9 cellular contexts compared by ENCODE assay signal in genomic region chr15:48190932-48191573, GRCh38. TPM values are rescaled to one million over a fixed set of nuclear protein-coding genes. Genes with fewer than 3 reads are reported as not detected.
DNase-seq lines count a peak whose midpoint lies in the region; FAIRE-seq and TF ChIP-seq lines count a peak whose summit lies in the region.
"Had no signal": no experiment of that assay in that cellular context is flagged by ENCODE, and none has a peak within 500 bp of the region (broad histone marks: within the 10 kb centered on the region; RNA-seq: fewer than 3 reads in every experiment).

No MANE protein-coding gene starts in this region.

- no peak overlapping the region for H3K56ac ChIP-seq in H1 (replicated peaks; ENCODE audit: insufficient read length, low read depth, low read length)

- H3K23me2 ChIP-seq in H1 (ENCODE audit: low read depth, low read length) = peaks cover 11% of the 10 kb centered on the region

- H3K27me3 ChIP-seq in H1 (replicated peaks in 1 of 4; ENCODE audit: control insufficient read depth in 3 of 4, extremely low read depth in 1 of 4, insufficient read depth in 3 of 4, low read length in 3 of 4) (peaks cover 0 to 9% (median 0%) of the 10 kb centered on the region in 4 experiments; a peak in 2 of 7 replicates), mesenchymal stem cell (ENCODE audit: control insufficient read depth in 1 of 2, insufficient read depth in 1 of 2, low read length in 2 of 2) (peaks cover 8 to 17% of the 10 kb centered on the region in 2 experiments), stomach smooth muscle (ENCODE audit: control insufficient read depth in 1 of 2, insufficient read depth in 2 of 2, low read length in 2 of 2) (peaks cover 5 to 14% of the 10 kb centered on the region in 2 donors)

- H3K18ac ChIP-seq in H1 (ENCODE audit: extremely low read depth, low read length) (no peak overlapping the region), mesenchymal stem cell (ENCODE audit: low read depth in 1 of 2, low read length in 2 of 2) (no peak overlapping the region)

- no peak overlapping the region for H2BK20ac ChIP-seq in H1 (ENCODE audit: low read length)

- no peak overlapping the region for H4K8ac ChIP-seq in H1 (ENCODE audit: extremely low read depth, insufficient read depth, low read length)
- H4K8ac ChIP-seq in mesenchymal stem cell (ENCODE audit: low read length) = no peak overlapping the region

- 0 out of 3 replicates have a peak, but pooled peaks of 1 of the 2 experiments have one; percentile 17 for TF ChIP-seq EP300 in H1 (IDR thresholded peaks at IDR 0.05; ENCODE audit: borderline replicate concordance in 1 of 2, low read depth in 2 of 2, low read length in 2 of 2)

- H3K36me3 ChIP-seq in H1 (ENCODE audit: control insufficient read depth in 2 of 4, insufficient read depth in 4 of 4, low read length in 3 of 4) (no peaks in the 10 kb centered on the region), mesenchymal stem cell (ENCODE audit: control insufficient read depth in 1 of 2, insufficient read depth in 2 of 2, low read depth in 1 of 2, low read length in 2 of 2) (no peaks in the 10 kb centered on the region), stomach smooth muscle (ENCODE audit: control insufficient read depth in 2 of 2, insufficient read depth in 2 of 2, low read length in 2 of 2) (no peaks in the 10 kb centered on the region)

- no peak overlapping the region for H4K5ac ChIP-seq in H1 (ENCODE audit: insufficient read length, low read depth, low read length)

- H3K14ac ChIP-seq in H1 (ENCODE audit: insufficient read length) (no peak overlapping the region), mesenchymal stem cell (ENCODE audit: low read length in 2 of 2) (no peak overlapping the region)

- TF ChIP-seq CTCF in H1 (IDR thresholded peaks at IDR 0.05; ENCODE audit: control extremely low read depth in 1 of 3, insufficient read depth in 1 of 3, low read depth in 1 of 3, low read length in 3 of 3) = no peak
- TF ChIP-seq CTCF in coronary artery (IDR thresholded peaks at IDR 0.05) = no peak

- CTCF ChIA-PET in H1 (lab: Charles Lee; ENCODE audit: partially characterized antibody) = interaction anchor here (0.7 to 1.0 kb wide), 2 partner anchors 60 to 67 kb away, joined by 3 to 4 read pairs; no protein-coding TSS in a partner anchor

- H3K9ac ChIP-seq in H1 (replicated peaks in 1 of 4; ENCODE audit: extremely low read depth in 1 of 4, low read depth in 3 of 4, low read length in 3 of 4) (peak overlapping the region in 1 of 4 experiments; percentile 12; a peak in 1 of 7 replicates), mesenchymal stem cell (ENCODE audit: low read length) (no peak overlapping the region), stomach smooth muscle (ENCODE audit: low read length in 2 of 2) (no peak overlapping the region)

- H4K91ac ChIP-seq in H1 (replicated peaks; ENCODE audit: insufficient read length, low read length) (no peak overlapping the region), mesenchymal stem cell (ENCODE audit: low read length) (no peak overlapping the region)

- H2BK5ac ChIP-seq in H1 (ENCODE audit: low read depth, low read length) (no peak overlapping the region), mesenchymal stem cell (ENCODE audit: low read depth, low read length, poor library complexity, severe bottlenecking) (no peak overlapping the region)

- no peaks in the 10 kb centered on the region for H3K79me2 ChIP-seq in H1 (ENCODE audit: control insufficient read depth in 1 of 2, insufficient read depth in 2 of 2, low read length in 2 of 2)

- H3K23ac ChIP-seq in H1 (ENCODE audit: insufficient read length) = no peak overlapping the region
- H3K23ac ChIP-seq in mesenchymal stem cell (ENCODE audit: low read length in 2 of 2) = no peak overlapping the region

- no peak overlapping the region for H2AFZ ChIP-seq in H1 (ENCODE audit: low read length)
- no peak overlapping the region for H2AFZ ChIP-seq in mesenchymal stem cell (ENCODE audit: low read depth, low read length)

- POLR2A ChIA-PET in H1 (lab: Charles Lee; ENCODE audit: partially characterized antibody) = interaction anchor here (1.1 kb wide), 1 partner anchor 13 kb away, joined by 3 read pairs; the partner anchor contains the start of gene MYEF2

- no peaks in the 10 kb centered on the region for H3K9me3 ChIP-seq in H1 (ENCODE audit: insufficient read depth in 2 of 2, low read depth in 1 of 2, low read length in 1 of 2)
- H3K9me3 ChIP-seq in mesenchymal stem cell (ENCODE audit: control insufficient read depth, low read length) = no peaks in the 10 kb centered on the region
- no peaks in the 10 kb centered on the region for H3K9me3 ChIP-seq in stomach smooth muscle (ENCODE audit: control insufficient read depth in 2 of 2, low read length in 2 of 2)

- peak in 1 of 2 experiments; percentile 19; a peak in 1 of 4 replicates for TF ChIP-seq RAD21 in H1 (IDR thresholded peaks at IDR 0.05 in 1 of 2, conservative IDR thresholded peaks at IDR 0.05 in 1 of 2; ENCODE audit: low read depth in 2 of 2, low read length in 2 of 2)

- WGBS in H1 (ENCODE audit: extremely low coverage in 1 of 2, insufficient coverage in 1 of 2, insufficient read length in 1 of 2, insufficient replicate concordance in 2 of 2, low coverage in 1 of 2, low lambda C conversion rate in 2 of 2, missing lambda C conversion rate in 1 of 2), 2 experiments = 9% methylated on average over 15 of the region's 15 CpGs; no CpG with 5 or more reads in 1 of the 2 experiments
- 7% methylated on average over 10 of the region's 15 CpGs for WGBS in mesenchymal stem cell

- H3K4me3 ChIP-seq in H1 (ENCODE audit: extremely low read depth in 1 of 4, insufficient read depth in 2 of 4, low read depth in 3 of 4, low read length in 4 of 4) = peak overlapping the region; percentile 39 to 62 (median 48); a peak in 7 of 8 replicates
- peak overlapping the region in 1 of 2 experiments; percentile 41 for H3K4me3 ChIP-seq in mesenchymal stem cell (ENCODE audit: insufficient read depth in 1 of 2, low read depth in 1 of 2, low read length in 2 of 2)
- peak overlapping the region; percentile 24 to 38 for H3K4me3 ChIP-seq in stomach smooth muscle (ENCODE audit: low read length in 2 of 2)
- H3K4me3 ChIP-seq in coronary artery = no peak overlapping the region

- no peak overlapping the region for H2BK120ac ChIP-seq in H1 (replicated peaks; ENCODE audit: low read depth, low read length)
- no peak overlapping the region for H2BK120ac ChIP-seq in mesenchymal stem cell (ENCODE audit: low read depth, low read length)

- no peak for TF ChIP-seq POLR2A in H1 (IDR thresholded peaks at IDR 0.05; ENCODE audit: control extremely low read depth in 1 of 2, low read depth in 2 of 2, low read length in 2 of 2)

- peak; percentile 92 for FAIRE-seq in H1 (lab: Jason Lieb, UNC)

- peak overlapping the region; percentile 81 to 94 for H3K4me2 ChIP-seq in H1 (ENCODE audit: insufficient read depth in 1 of 2, low read depth in 2 of 2, low read length in 2 of 2)
- no peak overlapping the region for H3K4me2 ChIP-seq in mesenchymal stem cell (ENCODE audit: low read length, poor library complexity, severe bottlenecking)

- H2BK12ac ChIP-seq in H1 (ENCODE audit: low read depth, low read length) (no peak overlapping the region), mesenchymal stem cell (ENCODE audit: low read length in 2 of 2) (no peak overlapping the region)

- H3K27ac ChIP-seq in H1 (ENCODE audit: low read depth, low read length) = no peak overlapping the region
- no peak overlapping the region for H3K27ac ChIP-seq in mesenchymal stem cell (ENCODE audit: low read length, poor library complexity, severe bottlenecking)
- H3K27ac ChIP-seq in stomach smooth muscle (ENCODE audit: low read length) = no peak overlapping the region
- no peak overlapping the region for H3K27ac ChIP-seq in coronary artery

- H3K79me1 ChIP-seq in H1 (ENCODE audit: low read depth, low read length) (no peaks in the 10 kb centered on the region), mesenchymal stem cell (replicated peaks; ENCODE audit: low read length, poor library complexity, severe bottlenecking) (no peaks in the 10 kb centered on the region)

- H2BK15ac ChIP-seq in H1 (ENCODE audit: low read length) = no peak overlapping the region
- H2BK15ac ChIP-seq in mesenchymal stem cell (ENCODE audit: low read depth, poor library complexity, severe bottlenecking) = no peak overlapping the region

- H4K20me1 ChIP-seq in H1 (replicated peaks in 1 of 2; ENCODE audit: control insufficient read depth in 1 of 2, insufficient read depth in 2 of 2, low read length in 2 of 2) = no peaks in the 10 kb centered on the region

- no peaks in the 10 kb centered on the region for H3K4me1 ChIP-seq in H1 (replicated peaks in 1 of 4; ENCODE audit: control insufficient read depth in 3 of 4, insufficient read depth in 4 of 4, low read length in 3 of 4)
- peaks cover 6% of the 10 kb centered on the region for H3K4me1 ChIP-seq in mesenchymal stem cell (ENCODE audit: control insufficient read depth, insufficient read depth, low read depth, low read length)
- peaks cover 5% of the 10 kb centered on the region for H3K4me1 ChIP-seq in stomach smooth muscle (ENCODE audit: control insufficient read depth, insufficient read depth, low read length)

- H2AK5ac ChIP-seq in H1 (ENCODE audit: low read depth, low read length) (no peak overlapping the region), mesenchymal stem cell (ENCODE audit: low read length, severe bottlenecking) (no peak overlapping the region)

- H3K4ac ChIP-seq in H1 (replicated peaks; ENCODE audit: insufficient read length, low read depth, low read length) (no peak overlapping the region), mesenchymal stem cell (ENCODE audit: low read depth in 1 of 2, low read length in 2 of 2) (no peak overlapping the region)

- peak; percentile 69 for DNase-seq in AG20443 (ENCODE audit: low spot score)
- DNase-seq in HK-2 (ENCODE audit: unreplicated experiment) = peak; percentile 41
- DNase-seq in UCSD-AML1 (lab: John Stamatoyannopoulos, UW; ENCODE audit: unreplicated experiment) = peak; percentile 34
- DNase-seq in H1 (ENCODE audit: low read depth in 1 of 2, low spot score in 2 of 2) = peak in 1 of 2 experiments; percentile 95
- DNase-seq in mesenchymal stem cell = peak; percentile 80
- DNase-seq in NCI-H526 (lab: John Stamatoyannopoulos, UW) = no peak
- DNase-seq in coronary artery (ENCODE audit: low spot score) = no peak

RNA-seq across cellular contexts. Expression of gene CTXN2, which starts 0.4 kb away (rescaled TPM):
- not detected in 2 replicates for total RNA-seq in H1 (2021; fragmentation: NEBNext Ultra II Directional; extraction: Animal tissue kit (Norgen Biotek cat#: 25700))
- 0.08 TPM in 2 replicates for polyA plus RNA-seq in H1 (2011; rRNA removed)
- 0.05 TPM for polyA plus RNA-seq in H1 (2011; cell fraction: cytosol; rRNA removed)
- not detected for polyA plus RNA-seq in H1 (2011; cell fraction: nucleus; rRNA removed)
- polyA plus RNA-seq in H1 (2012, experiment 1 of 2) = not detected in 4 replicates
- not detected for polyA plus RNA-seq in H1 (2012, experiment 2 of 2)
- polyA plus RNA-seq in H1 (2013, experiment 1 of 2) = 0.06 TPM
- polyA plus RNA-seq in H1 (2013, experiment 2 of 2) = 0.07 TPM
- polyA minus RNA-seq in H1 (2011; rRNA and poly(A)+ RNA removed) = not detected in 2 replicates
- not detected for polyA minus RNA-seq in H1 (2011; cell fraction: cytosol; rRNA and poly(A)+ RNA removed)
- 0.20 TPM for polyA minus RNA-seq in H1 (2011; cell fraction: nucleus; rRNA and poly(A)+ RNA removed)
- not detected for polyA plus RNA-seq in mesenchymal stem cell (2013, experiment 1 of 2)
- not detected for polyA plus RNA-seq in mesenchymal stem cell (2013, experiment 2 of 2)
- polyA plus RNA-seq: esophagus had no signal

RNA-seq across cellular contexts. Expression of gene MYEF2, which starts 13.0 kb away (rescaled TPM):
- total RNA-seq in H1 (2021; fragmentation: NEBNext Ultra II Directional; extraction: Animal tissue kit (Norgen Biotek cat#: 25700)) = 78.2 and 79.2 TPM in 2 replicates
- polyA plus RNA-seq in H1 (2011; rRNA removed) = 14.3 and 18.9 TPM in 2 replicates
- 48.0 TPM for polyA plus RNA-seq in H1 (2011; cell fraction: cytosol; rRNA removed)
- polyA plus RNA-seq in H1 (2011; cell fraction: nucleus; rRNA removed) = 19.3 TPM
- polyA plus RNA-seq in H1 (2012, experiment 1 of 2) = 55.3 to 101 TPM (median 66.4 TPM) in 4 replicates
- 4.0 TPM for polyA plus RNA-seq in H1 (2012, experiment 2 of 2)
- polyA plus RNA-seq in H1 (2013, experiment 1 of 2) = 55.5 TPM
- polyA plus RNA-seq in H1 (2013, experiment 2 of 2) = 47.5 TPM
- polyA minus RNA-seq in H1 (2011; rRNA and poly(A)+ RNA removed) = 34.3 and 46.5 TPM in 2 replicates
- polyA minus RNA-seq in H1 (2011; cell fraction: cytosol; rRNA and poly(A)+ RNA removed) = 55.3 TPM
- polyA minus RNA-seq in H1 (2011; cell fraction: nucleus; rRNA and poly(A)+ RNA removed) = 82.5 TPM
- 9.8 TPM for polyA plus RNA-seq in mesenchymal stem cell (2013, experiment 1 of 2)
- polyA plus RNA-seq in mesenchymal stem cell (2013, experiment 2 of 2) = 9.9 TPM

RNA-seq across cellular contexts. Expression of gene SLC12A1, which starts 15.0 kb away (rescaled TPM):
- total RNA-seq in H1 (2021; fragmentation: NEBNext Ultra II Directional; extraction: Animal tissue kit (Norgen Biotek cat#: 25700)) = 1.0 TPM in 2 replicates
- polyA plus RNA-seq in H1 (2011; rRNA removed) = 0.16 and 0.63 TPM in 2 replicates
- 0.53 TPM for polyA plus RNA-seq in H1 (2011; cell fraction: cytosol; rRNA removed)
- 0.21 TPM for polyA plus RNA-seq in H1 (2011; cell fraction: nucleus; rRNA removed)
- 0.29 to 1.1 TPM (median 0.44 TPM) in 4 replicates for polyA plus RNA-seq in H1 (2012, experiment 1 of 2)
- polyA plus RNA-seq in H1 (2012, experiment 2 of 2) = 0.42 TPM
- 0.59 TPM for polyA plus RNA-seq in H1 (2013, experiment 1 of 2)
- polyA plus RNA-seq in H1 (2013, experiment 2 of 2) = 0.48 TPM
- 0.25 and 0.68 TPM in 2 replicates for polyA minus RNA-seq in H1 (2011; rRNA and poly(A)+ RNA removed)
- not detected for polyA minus RNA-seq in H1 (2011; cell fraction: cytosol; rRNA and poly(A)+ RNA removed)
- 1.1 TPM for polyA minus RNA-seq in H1 (2011; cell fraction: nucleus; rRNA and poly(A)+ RNA removed)
- polyA plus RNA-seq in mesenchymal stem cell (2013, experiment 1 of 2) = 0.01 TPM
- polyA plus RNA-seq in mesenchymal stem cell (2013, experiment 2 of 2) = not detected
- polyA plus RNA-seq: esophagus had no signal

Comparison
In these comparisons a context has a peak if more than half of its experiments do, and no peak if none do; other contexts are left out.
1. DNase-seq: peak in AG20443 (single experiment), HK-2 (single experiment), UCSD-AML1 (single experiment) and mesenchymal stem cell (single experiment); none in NCI-H526 (0 of 2) and coronary artery (single experiment).